In the genomic region with DNA sequence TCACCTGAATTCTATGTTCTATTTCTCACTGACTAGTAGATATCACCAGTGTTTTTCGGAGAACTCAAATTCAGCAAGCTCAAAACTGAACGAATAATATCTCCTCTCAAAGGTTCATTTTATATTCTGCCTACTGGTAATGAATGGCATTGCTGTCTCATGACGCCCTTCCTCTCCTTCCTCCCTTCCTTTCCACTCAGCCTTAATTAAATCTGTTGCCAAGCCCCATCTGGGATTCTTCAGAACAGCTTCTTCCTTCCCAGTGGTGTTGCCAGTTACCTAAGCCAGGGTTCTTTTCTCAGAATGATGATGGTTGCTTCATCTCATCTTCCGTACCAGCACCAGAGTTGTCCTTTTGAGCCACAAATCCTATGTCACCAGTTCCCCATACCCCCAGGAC, we compare ENCODE assay signal across 23 cellular contexts.
"Had no signal": no experiment of that assay in that cellular context is flagged by ENCODE, and none has a peak within 500 bp of the region (broad histone marks: within the 10 kb centered on the region; RNA-seq: fewer than 3 reads in every experiment).

No MANE protein-coding gene starts in this region.

- H3K9me3 ChIP-seq: ascending aorta, left lung, thoracic aorta, upper lobe of left lung had no signal

- H3K9me3 Mint-ChIP-seq: activated B cell treated with CpG ODN at 0.5 μM for 24 hours; activated naive CD4-positive, alpha-beta T cell treated with anti-CD3 and anti-CD28 coated beads, Interleukin-2, amount 50 U/mL, for 24 hours had no signal

- H3K4me1 Mint-ChIP-seq: activated naive CD4-positive, alpha-beta T cell treated with anti-CD3 and anti-CD28 coated beads, Interleukin-2, amount 50 U/mL, for 24 hours had no signal

- H3K4me3 Mint-ChIP-seq: activated B cell treated with CpG ODN at 0.5 μM for 24 hours; activated CD4-positive, alpha-beta T cell treated with anti-CD3 and anti-CD28 coated beads for 36 hours; activated naive CD4-positive, alpha-beta T cell treated with anti-CD3 and anti-CD28 coated beads, Interleukin-2, amount 50 U/mL, for 24 hours; naive thymus-derived CD4-positive, alpha-beta T cell had no signal

- H3K4me3 ChIP-seq: ascending aorta, hepatocyte, left lung, lung, spleen, thoracic aorta, upper lobe of left lung had no signal

- ATAC-seq: activated CD4-positive, alpha-beta T cell treated with anti-CD3 and anti-CD28 coated beads for 36 hours; foreskin keratinocyte; left lung; naive thymus-derived CD4-positive, alpha-beta T cell had no signal

- DNase-seq: activated B cell treated with CpG ODN at 0.5 μM for 24 hours; activated CD4-positive, alpha-beta T cell treated with anti-CD3 and anti-CD28 coated beads for 36 hours; activated CD4-positive, alpha-beta T cell treated with anti-CD3 and anti-CD28 coated beads, Interleukin-2, amount 50 U/mL, for 4 hours; activated gamma-delta T cell; caudate nucleus; erythroblast; left lung; naive thymus-derived CD4-positive, alpha-beta T cell; spleen; stimulated activated CD4-positive, alpha-beta T cell treated with anti-CD3 and anti-CD28 coated beads, Interleukin-4, amount 100 ng/mL, for 1 hour; stimulated activated naive CD4-positive, alpha-beta T cell treated with Interleukin-2 at 50 U/mL for 16 hours; T1000; upper lobe of left lung had no signal

- H3K36me3 ChIP-seq: brain microvascular endothelial cell had no signal

- H3K27ac ChIP-seq: ascending aorta, brain microvascular endothelial cell, foreskin keratinocyte, hepatocyte, left lung, spleen, thoracic aorta, upper lobe of left lung had no signal

- H2AFZ ChIP-seq: hepatocyte had no signal

- H3K27me3 Mint-ChIP-seq: activated B cell treated with CpG ODN at 0.5 μM for 24 hours; activated CD4-positive, alpha-beta T cell treated with anti-CD3 and anti-CD28 coated beads for 36 hours; activated naive CD4-positive, alpha-beta T cell treated with anti-CD3 and anti-CD28 coated beads, Interleukin-2, amount 50 U/mL, for 24 hours; naive thymus-derived CD4-positive, alpha-beta T cell; progenitor cell of endocrine pancreas had no signal

- H3K79me2 ChIP-seq: hepatocyte had no signal

- H3K4me2 ChIP-seq: hepatocyte had no signal

- H3K4me1 ChIP-seq: ascending aorta, left lung, upper lobe of left lung had no signal

- H3K27ac Mint-ChIP-seq: activated B cell treated with CpG ODN at 0.5 μM for 24 hours; activated CD4-positive, alpha-beta T cell treated with anti-CD3 and anti-CD28 coated beads for 36 hours; activated naive CD4-positive, alpha-beta T cell treated with anti-CD3 and anti-CD28 coated beads, Interleukin-2, amount 50 U/mL, for 24 hours; progenitor cell of endocrine pancreas had no signal

- FAIRE-seq: colon, endometrium had no signal

- H3K27me3 ChIP-seq: ascending aorta, brain microvascular endothelial cell, foreskin keratinocyte, hepatocyte, left lung, spleen, upper lobe of left lung had no signal
